Comparison of ENCODE assay signal across 8 cellular contexts in the genomic region with DNA sequence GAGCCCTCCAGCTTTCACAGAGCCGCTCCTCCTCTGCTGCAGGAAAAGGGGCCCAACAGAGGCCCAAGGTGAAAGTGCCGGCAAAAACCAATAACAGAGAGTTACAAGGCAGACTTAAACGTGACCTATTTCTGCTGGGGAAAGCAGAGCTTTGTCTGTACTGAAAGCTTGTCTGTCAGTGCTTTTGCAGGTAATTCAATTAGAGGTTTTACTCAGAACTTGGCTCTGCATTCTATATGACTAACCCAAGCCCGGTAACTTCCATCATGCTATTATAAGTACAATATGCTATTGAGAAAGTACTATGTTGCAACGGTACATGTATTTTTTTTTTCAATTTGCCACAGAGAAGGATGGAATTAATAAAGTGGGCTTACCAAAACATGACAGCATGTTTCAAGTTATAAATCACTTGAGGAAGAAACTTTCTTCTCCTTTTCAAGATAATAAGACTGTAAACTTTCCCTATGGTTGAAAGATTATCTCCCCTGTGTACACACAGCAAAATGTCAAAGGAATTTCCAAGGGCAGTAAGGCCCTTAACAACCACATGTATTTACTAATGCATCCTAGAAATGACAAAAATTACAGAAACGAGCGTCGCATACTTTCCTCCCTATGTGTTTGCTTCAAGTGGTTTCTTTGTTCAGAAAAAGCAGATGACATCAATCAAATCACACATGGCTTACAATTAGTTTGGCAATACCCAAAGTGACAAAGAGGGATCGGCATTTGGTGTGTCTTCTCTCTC.
DNase-seq lines count a peak whose midpoint lies in the region; ATAC-seq and FAIRE-seq lines count a peak whose summit lies in the region.

No MANE protein-coding gene starts in this region.

- no peak overlapping the region for H3K27ac Mint-ChIP-seq in stimulated activated naive CD8-positive, alpha-beta T cell treated with anti-CD3 and anti-CD28 coated beads, Interleukin-15, Interleukin-2, amounts not matched to agents 100 ng/mL and 50 ng/mL, for 24 hours

- no peaks in the 10 kb centered on the region for H3K9me3 Mint-ChIP-seq in stimulated activated naive CD8-positive, alpha-beta T cell treated with anti-CD3 and anti-CD28 coated beads, Interleukin-15, Interleukin-2, amounts not matched to agents 100 ng/mL and 50 ng/mL, for 24 hours

- intact Hi-C loops in left colon (cut with DNase I, micrococcal nuclease), result no loop called here

- H3K4me3 Mint-ChIP-seq in stimulated activated naive CD8-positive, alpha-beta T cell treated with anti-CD3 and anti-CD28 coated beads, Interleukin-15, Interleukin-2, amounts not matched to agents 100 ng/mL and 50 ng/mL, for 24 hours, result peak overlapping the region; percentile 49

- DNase-seq in RCC 7860 (ENCODE audit: low spot score) (peak; percentile 87), fibroblast of peridontal ligament (ENCODE audit: extremely low read depth) (peak; percentile 98), islet precursor cell (no peak), left colon (no peak)

- H3K27me3 Mint-ChIP-seq in stimulated activated naive CD8-positive, alpha-beta T cell treated with anti-CD3 and anti-CD28 coated beads, Interleukin-15, Interleukin-2, amounts not matched to agents 100 ng/mL and 50 ng/mL, for 24 hours, result no peaks in the 10 kb centered on the region

- peak overlapping the region; percentile 95 for H3K27ac ChIP-seq in ACC112 (ENCODE audit: low read depth, low read length)

- H2AFZ ChIP-seq in ACC112 (ENCODE audit: low read length, unreplicated experiment), result no peak overlapping the region

- peak; percentile 73 for FAIRE-seq in RCC 7860 (lab: Jason Lieb, UNC)

- no peaks in the 10 kb centered on the region for H3K36me3 Mint-ChIP-seq in stimulated activated naive CD8-positive, alpha-beta T cell treated with anti-CD3 and anti-CD28 coated beads, Interleukin-15, Interleukin-2, amounts not matched to agents 100 ng/mL and 50 ng/mL, for 24 hours (ENCODE audit: low read depth)

- H3K4me1 Mint-ChIP-seq in stimulated activated naive CD8-positive, alpha-beta T cell treated with anti-CD3 and anti-CD28 coated beads, Interleukin-15, Interleukin-2, amounts not matched to agents 100 ng/mL and 50 ng/mL, for 24 hours (ENCODE audit: low read depth), result peaks cover 29% of the 10 kb centered on the region

- H3K79me2 ChIP-seq in ACC112 (ENCODE audit: control insufficient read depth, insufficient read depth, low read length, unreplicated experiment), result no peaks in the 10 kb centered on the region

- no peaks in the 10 kb centered on the region for H3K27me3 ChIP-seq in ACC112 (ENCODE audit: insufficient read depth, low read length)

- peaks cover 4% of the 10 kb centered on the region; the same call in 1 of the 2 replicates for H3K36me3 ChIP-seq in ACC112 (ENCODE audit: insufficient read depth, low read length)

- ATAC-seq in GM18519 (IDR thresholded peaks at IDR 0.05; ENCODE audit: low FRiP score, unreplicated experiment) (peak; percentile 74), HG03064 (IDR thresholded peaks at IDR 0.05; ENCODE audit: low read depth, unreplicated experiment) (peak; percentile 44), left colon (no peak)

- peaks cover 38% of the 10 kb centered on the region for H3K4me1 ChIP-seq in ACC112 (ENCODE audit: control insufficient read depth, insufficient read depth, low read length, unreplicated experiment)

- peak overlapping the region; percentile 65 for H3K4me3 ChIP-seq in ACC112 (ENCODE audit: low read depth, low read length)

Comparison
In these comparisons a context has a peak if more than half of its experiments do, and no peak if none do; other contexts are left out.
1. DNase-seq: peak in RCC 7860 (single experiment) and fibroblast of peridontal ligament (single experiment); none in islet precursor cell (single experiment) and left colon (0 of 2).